1 cellular context compared by ENCODE assay signal in the genomic region with DNA sequence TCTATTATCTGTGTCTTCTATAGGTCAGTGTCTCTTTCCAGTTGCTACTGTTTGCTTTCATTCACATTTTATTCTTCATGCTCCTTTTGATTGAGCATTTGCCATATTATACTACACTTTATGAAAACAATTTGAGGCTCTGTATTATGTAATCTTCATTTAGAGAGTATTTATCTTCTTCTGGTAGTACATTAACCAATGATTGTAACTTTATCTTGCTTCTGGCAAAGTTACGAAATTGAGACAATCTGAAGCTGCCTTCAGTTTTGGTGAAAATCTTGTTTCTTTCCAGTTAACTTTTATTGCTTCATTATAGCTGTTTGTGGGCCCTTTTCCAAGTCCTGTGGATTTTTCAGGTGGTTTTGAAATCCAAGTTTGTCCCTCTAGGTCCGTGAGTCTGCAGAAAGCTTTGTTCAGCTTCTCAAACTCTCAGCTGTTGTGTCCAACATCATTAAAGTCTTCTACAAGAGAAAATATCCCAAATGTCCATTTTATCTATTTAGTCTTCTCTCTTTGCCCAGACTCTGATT.
TF ChIP-seq lines count a peak whose summit lies in the region.

No MANE protein-coding gene starts in this region.

TF ChIP-seq in HepG2, 621 proteins besides CTCF, POLR2A, EP300 and RAD21 (continued from another document):
- no peak for TF ChIP-seq AKNA (CRISPR knock-in tag; IDR thresholded peaks at IDR 0.05; ENCODE audit: borderline replicate concordance)
